8 cellular contexts compared by ENCODE assay signal in genomic region chr11:132402056-132402684, GRCh38.
DNase-seq lines count a peak whose midpoint lies in the region; ATAC-seq and TF ChIP-seq lines count a peak whose summit lies in the region.

No MANE protein-coding gene starts in this region.

- H3K79me2 ChIP-seq in OCI-LY7 (ENCODE audit: insufficient read depth, low read depth, low read length) = no peaks in the 10 kb centered on the region

- POLR2A ChIA-PET in OCI-LY7 (lab: Charles Lee) = interaction anchor here (0.6 kb wide), 1 partner anchor 626 kb away, joined by 3 read pairs; no protein-coding TSS in a partner anchor

- H3K4me1 ChIP-seq in OCI-LY7 (ENCODE audit: insufficient read depth, low read length, poor library complexity, severe bottlenecking) = no peaks in the 10 kb centered on the region

- H3K4me2 ChIP-seq in OCI-LY7 (ENCODE audit: low read length) = no peak overlapping the region

- no peaks in the 10 kb centered on the region for H3K9me2 ChIP-seq in OCI-LY7 (ENCODE audit: insufficient read depth, low read length)

- H2AFZ ChIP-seq in OCI-LY7 (ENCODE audit: low read length) = no peak overlapping the region

- no TSS peak for BruUV-seq in OCI-LY7 (replicated peaks; lab: Mats Ljungman, UMichigan)

- DNase-seq in CMK (ENCODE audit: low read depth) = peak; percentile 15
- no peak for DNase-seq in OCI-LY7 (ENCODE audit: low spot score)
- DNase-seq in fibroblast of the aortic adventitia (ENCODE audit: low read depth) = peak; percentile 42
- DNase-seq in retinal pigment epithelial cell (ENCODE audit: low read depth) = no peak
- DNase-seq in NCI-H2171 (lab: John Stamatoyannopoulos, UW) = no peak
- DNase-seq in activated CD8-positive, alpha-beta memory T cell treated with anti-CD3 and anti-CD28 coated beads, Interleukin-2, amount 50 U/mL, for 48 hours = no peak

- ATAC-seq in GM19395 (IDR thresholded peaks at IDR 0.05; ENCODE audit: unreplicated experiment) (peak; percentile 98), HG03565 (IDR thresholded peaks at IDR 0.05; ENCODE audit: unreplicated experiment) (peak; percentile 85)

- intact Hi-C loops in OCI-LY7 (cut with micrococcal nuclease; ENCODE audit: unreplicated experiment) = no loop called here

- CTCF ChIA-PET in OCI-LY7 (lab: Charles Lee; ENCODE audit: unreplicated experiment) = no interaction called here

- TF ChIP-seq CTCF in OCI-LY7 (conservative IDR thresholded peaks at IDR 0.05; ENCODE audit: low read length) (peak; percentile 38; the same call in 1 of the 2 replicates), fibroblast of the aortic adventitia (IDR thresholded peaks at IDR 0.05; ENCODE audit: insufficient read depth, low read length) (peak; percentile 54), retinal pigment epithelial cell (conservative IDR thresholded peaks at IDR 0.05; ENCODE audit: low read depth, low read length) (peak; percentile 63)

- no peak overlapping the region for H3K27ac ChIP-seq in OCI-LY7 (ENCODE audit: low read depth, low read length, poor library complexity, severe bottlenecking)

- no peak overlapping the region for H3K4me3 ChIP-seq in OCI-LY7 (ENCODE audit: low read depth, low read length, poor library complexity, severe bottlenecking)
- H3K4me3 ChIP-seq in fibroblast of the aortic adventitia (ENCODE audit: low read depth, low read length) = no peak overlapping the region
- no peak overlapping the region for H3K4me3 ChIP-seq in retinal pigment epithelial cell (ENCODE audit: low read length)

- no peaks in the 10 kb centered on the region for H3K9me3 ChIP-seq in OCI-LY7 (ENCODE audit: low read length)

- H4K20me1 ChIP-seq in OCI-LY7 (ENCODE audit: insufficient read depth, low read length) = no peaks in the 10 kb centered on the region

- H3K36me3 ChIP-seq in OCI-LY7 (ENCODE audit: insufficient read depth, low read length) = no peaks in the 10 kb centered on the region

Comparison
In these comparisons a context has a peak if more than half of its experiments do, and no peak if none do; other contexts are left out.
1. DNase-seq: peak in CMK (single experiment) and fibroblast of the aortic adventitia (single experiment); none in OCI-LY7 (single experiment), retinal pigment epithelial cell (single experiment), NCI-H2171 (single experiment) and activated CD8-positive, alpha-beta memory T cell treated with anti-CD3 and anti-CD28 coated beads, Interleukin-2, amount 50 U/mL, for 48 hours (single experiment).
2. Peak in every context shown above with its lines, with median percentiles within 50 percentile points of each other: CTCF ChIP-seq.